ENCODE assay signal across 8 cellular contexts in the genomic region with DNA sequence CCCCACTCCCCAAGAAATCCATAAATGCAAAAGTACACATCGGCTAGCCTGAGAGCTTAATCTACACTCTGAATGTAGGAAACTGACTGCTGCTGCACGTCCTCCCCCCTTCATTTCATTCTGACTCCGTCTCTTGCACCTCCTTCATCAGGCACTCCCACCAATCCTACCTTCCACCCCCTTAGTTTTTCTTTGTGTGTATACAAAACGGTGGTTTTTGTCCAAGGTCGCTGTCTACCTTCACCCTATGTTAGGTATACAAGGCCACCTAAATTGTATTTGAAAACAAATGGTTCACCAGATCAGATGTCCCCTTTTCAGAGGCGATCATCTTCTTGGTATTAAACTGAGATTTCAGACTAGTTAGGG. TPM values are rescaled to one million over a fixed set of nuclear protein-coding genes. Genes with fewer than 3 reads are reported as not detected.
A peak's percentile ranks its signal among the peaks of the same experiment; 100 is the strongest.
DNase-seq lines count a peak whose midpoint lies in the region; ATAC-seq and TF ChIP-seq lines count a peak whose summit lies in the region.

No MANE protein-coding gene starts in this region.

- H3K4me3 ChIP-seq in CD8-positive, alpha-beta memory T cell (ENCODE audit: low read length), result peak overlapping the region; percentile 77
- peak overlapping the region; percentile 75 for H3K4me3 ChIP-seq in astrocyte of the cerebellum (ENCODE audit: low read depth, low read length)
- H3K4me3 ChIP-seq in stomach smooth muscle (ENCODE audit: low read length in 2 of 2), result peak overlapping the region; percentile 85 to 95

- no peaks in the 10 kb centered on the region for H3K27me3 Mint-ChIP-seq in CD8-positive, alpha-beta memory T cell

- H3K4me1 ChIP-seq in CD8-positive, alpha-beta memory T cell (ENCODE audit: insufficient read depth, low read length), result peaks cover 56% of the 10 kb centered on the region
- H3K4me1 ChIP-seq in stomach smooth muscle (ENCODE audit: control insufficient read depth, insufficient read depth, low read length), result peaks cover 21% of the 10 kb centered on the region

- no peaks in the 10 kb centered on the region for H3K9me3 Mint-ChIP-seq in CD8-positive, alpha-beta memory T cell

- peak overlapping the region; percentile 72 for H3K27ac ChIP-seq in CD8-positive, alpha-beta memory T cell (ENCODE audit: low read depth, low read length)
- H3K27ac ChIP-seq in KOPT-K1 (ENCODE audit: low read depth, low read length, poor library complexity, severe bottlenecking) (peak overlapping the region; percentile 63), stomach smooth muscle (ENCODE audit: low read length) (peak overlapping the region; percentile 80)

- H3K4me3 Mint-ChIP-seq in CD8-positive, alpha-beta memory T cell, result peak overlapping the region; percentile 90 to 96 (median 92)

- DNase-seq in CD8-positive, alpha-beta memory T cell, result peak in 2 of 5 donors; percentile 18 to 29
- no peak for DNase-seq in astrocyte of the cerebellum (ENCODE audit: low read depth)
- peak; percentile 30 for DNase-seq in iris pigment epithelial cell (ENCODE audit: low read depth)
- no peak for DNase-seq in NCI-H2029 treated with DMSO at 0.1 percent for 48 hours (lab: John Stamatoyannopoulos, UW)

- ATAC-seq in HG03571 (IDR thresholded peaks at IDR 0.05; ENCODE audit: unreplicated experiment), result no peak
- no peak for ATAC-seq in HG03439 (IDR thresholded peaks at IDR 0.05; ENCODE audit: unreplicated experiment)

- TF ChIP-seq CTCF in astrocyte of the cerebellum (IDR thresholded peaks at IDR 0.05; ENCODE audit: low read depth, low read length, missing control alignments), result no peak

- no peaks in the 10 kb centered on the region for H3K27me3 ChIP-seq in CD8-positive, alpha-beta memory T cell (ENCODE audit: insufficient read depth, low read length, poor library complexity, severe bottlenecking)
- H3K27me3 ChIP-seq in stomach smooth muscle (ENCODE audit: control insufficient read depth in 1 of 2, insufficient read depth in 2 of 2, low read length in 2 of 2), result no peaks in the 10 kb centered on the region

- CTCF ChIA-PET in CD8-positive, alpha-beta memory T cell (lab: Charles Lee), result interaction anchor here (1.1 to 2.9 kb wide), 2 partner anchors 25 to 316 kb away, joined by 3 to 13 read pairs; no protein-coding TSS in a partner anchor

- peak overlapping the region; percentile 53 to 60 for H3K9ac ChIP-seq in stomach smooth muscle (ENCODE audit: low read length in 2 of 2)

- H3K27ac Mint-ChIP-seq in CD8-positive, alpha-beta memory T cell, result peak overlapping the region; percentile 89 to 99 (median 93)

- H3K36me3 Mint-ChIP-seq in CD8-positive, alpha-beta memory T cell, result peaks cover 0 to 51% (median 1%) of the 10 kb centered on the region in 3 donors

- no peaks in the 10 kb centered on the region for H3K36me3 ChIP-seq in CD8-positive, alpha-beta memory T cell (ENCODE audit: insufficient read depth, low read length)
- H3K36me3 ChIP-seq in KOPT-K1 (ENCODE audit: insufficient read depth, low read length) (peaks cover 29% of the 10 kb centered on the region), stomach smooth muscle (ENCODE audit: control insufficient read depth in 2 of 2, insufficient read depth in 2 of 2, low read length in 2 of 2) (peaks cover 0 to 3% of the 10 kb centered on the region in 2 donors)

- H3K4me1 Mint-ChIP-seq in CD8-positive, alpha-beta memory T cell, result peaks cover 57 to 79% (median 77%) of the 10 kb centered on the region in 3 donors

- in situ Hi-C loops in astrocyte of the cerebellum (cut with HindIII; ENCODE audit: low sequenced_read_pairs), result no loop called here

- POLR2A ChIA-PET in CD8-positive, alpha-beta memory T cell (lab: Charles Lee), result interaction anchor here (0.7 kb wide), 1 partner anchor 316 kb away, joined by 3 read pairs; no protein-coding TSS in a partner anchor

- H3K9me3 ChIP-seq in CD8-positive, alpha-beta memory T cell (ENCODE audit: low read length), result no peaks in the 10 kb centered on the region
- no peaks in the 10 kb centered on the region for H3K9me3 ChIP-seq in KOPT-K1 (ENCODE audit: insufficient read depth, low read length, poor library complexity, severe bottlenecking)
- no peaks in the 10 kb centered on the region for H3K9me3 ChIP-seq in stomach smooth muscle (ENCODE audit: control insufficient read depth in 2 of 2, low read length in 2 of 2)

RNA-seq across cellular contexts. Expression of gene WDR26, which starts 1.9 kb away (rescaled TPM):
- 10 to 100 TPM; 65.8 to 66.1 TPM for total RNA-seq in CD8-positive, alpha-beta memory T cell
- 5.6 TPM for polyA plus RNA-seq in CD8-positive, alpha-beta memory T cell
